ENCODE assay signal across 16 cellular contexts in genomic region chr2:208269091-208269490, GRCh38. TPM values are rescaled to one million over a fixed set of nuclear protein-coding genes. Genes with fewer than 3 reads are reported as not detected.
DNase-seq lines count a peak whose midpoint lies in the region; ATAC-seq and TF ChIP-seq lines count a peak whose summit lies in the region.
"Had no signal": no experiment of that assay in that cellular context is flagged by ENCODE, and none has a peak within 500 bp of the region (broad histone marks: within the 10 kb centered on the region; RNA-seq: fewer than 3 reads in every experiment).

No MANE protein-coding gene starts in this region.

- no peaks in the 10 kb centered on the region for H3K9me3 Mint-ChIP-seq in activated naive CD8-positive, alpha-beta T cell treated with anti-CD3 and anti-CD28 coated beads, Interleukin-2, amount 50 U/mL, for 24 hours
- no peaks in the 10 kb centered on the region for H3K9me3 Mint-ChIP-seq in activated naive CD8-positive, alpha-beta T cell treated with anti-CD3 and anti-CD28 coated beads for 36 hours
- H3K9me3 Mint-ChIP-seq: immature natural killer cell had no signal

- peaks cover 15% of the 10 kb centered on the region for H3K36me3 Mint-ChIP-seq in activated naive CD8-positive, alpha-beta T cell treated with anti-CD3 and anti-CD28 coated beads, Interleukin-2, amount 50 U/mL, for 24 hours (ENCODE audit: low read depth)
- H3K36me3 Mint-ChIP-seq in activated naive CD8-positive, alpha-beta T cell treated with anti-CD3 and anti-CD28 coated beads for 36 hours: peaks cover 12% of the 10 kb centered on the region

- H3K9me3 ChIP-seq in smooth muscle cell (replicated peaks; ENCODE audit: low read depth): no peaks in the 10 kb centered on the region
- H3K9me3 ChIP-seq: vagina had no signal

- H3K27me3 ChIP-seq in brain microvascular endothelial cell (replicated peaks) (no peaks in the 10 kb centered on the region), smooth muscle cell (ENCODE audit: low read depth) (no peaks in the 10 kb centered on the region)
- H3K27me3 ChIP-seq: vagina had no signal

- H3K27ac Mint-ChIP-seq in activated naive CD8-positive, alpha-beta T cell treated with anti-CD3 and anti-CD28 coated beads, Interleukin-2, amount 50 U/mL, for 24 hours: peak overlapping the region; percentile 39
- H3K27ac Mint-ChIP-seq in activated naive CD8-positive, alpha-beta T cell treated with anti-CD3 and anti-CD28 coated beads for 36 hours: no peak overlapping the region

- H3K4me1 Mint-ChIP-seq in activated naive CD8-positive, alpha-beta T cell treated with anti-CD3 and anti-CD28 coated beads, Interleukin-2, amount 50 U/mL, for 24 hours: peaks cover 39% of the 10 kb centered on the region
- H3K4me1 Mint-ChIP-seq in activated naive CD8-positive, alpha-beta T cell treated with anti-CD3 and anti-CD28 coated beads for 36 hours: peaks cover 29% of the 10 kb centered on the region

- no peak for ATAC-seq in activated naive CD8-positive, alpha-beta T cell treated with anti-CD3 and anti-CD28 coated beads, Interleukin-2, amount 50 U/mL, for 24 hours
- ATAC-seq in GM21717 (IDR thresholded peaks at IDR 0.05; ENCODE audit: unreplicated experiment): no peak

- no peak overlapping the region for H3K4me2 ChIP-seq in smooth muscle cell

- no peaks in the 10 kb centered on the region for H3F3A ChIP-seq in smooth muscle cell (ENCODE audit: low read depth)

- in situ Hi-C loops in brain microvascular endothelial cell (cut with HindIII; ENCODE audit: low pct_ligation_motif_present, low sequenced_read_pairs): no loop called here

- H3K27ac ChIP-seq in brain microvascular endothelial cell: no peak overlapping the region
- H3K27ac ChIP-seq in smooth muscle cell (ENCODE audit: low read depth): no peak overlapping the region
- H3K27ac ChIP-seq: HL-60, RWPE1, vagina had no signal

- peaks cover 48% of the 10 kb centered on the region for H4K20me1 ChIP-seq in smooth muscle cell (ENCODE audit: low read depth)

- H3K27me3 Mint-ChIP-seq in activated naive CD8-positive, alpha-beta T cell treated with anti-CD3 and anti-CD28 coated beads, Interleukin-2, amount 50 U/mL, for 24 hours: no peaks in the 10 kb centered on the region
- H3K27me3 Mint-ChIP-seq in activated naive CD8-positive, alpha-beta T cell treated with anti-CD3 and anti-CD28 coated beads for 36 hours: no peaks in the 10 kb centered on the region

- peaks cover 6% of the 10 kb centered on the region for H3K36me3 ChIP-seq in brain microvascular endothelial cell (replicated peaks)
- no peaks in the 10 kb centered on the region for H3K36me3 ChIP-seq in smooth muscle cell (ENCODE audit: low read depth)

- no peak overlapping the region for H2AFZ ChIP-seq in smooth muscle cell (ENCODE audit: low read depth)

- peak; percentile 44 for TF ChIP-seq CTCF in brain microvascular endothelial cell (IDR thresholded peaks at IDR 0.05; ENCODE audit: low read depth, low read length, missing control alignments)
- TF ChIP-seq CTCF in smooth muscle cell (IDR thresholded peaks at IDR 0.05; ENCODE audit: borderline replicate concordance, insufficient read depth, poor library complexity, severe bottlenecking): peak; percentile 12

- H3K4me1 ChIP-seq in smooth muscle cell (ENCODE audit: low read depth): peaks cover 19% of the 10 kb centered on the region

- WGBS in smooth muscle cell (ENCODE audit: low lambda C conversion rate): 94% methylated on average over 2 of the region's 2 CpGs

- no peak overlapping the region for H3K4me3 ChIP-seq in Jurkat, Clone E6-1 (ENCODE audit: low read length)
- H3K4me3 ChIP-seq in brain microvascular endothelial cell (ENCODE audit: low read depth, low read length) (no peak overlapping the region), smooth muscle cell (no peak overlapping the region)
- H3K4me3 ChIP-seq: vagina had no signal

- DNase-seq in activated naive CD8-positive, alpha-beta T cell treated with anti-CD3 and anti-CD28 coated beads, Interleukin-2, amount 50 U/mL, for 24 hours: no peak
- DNase-seq in activated naive CD8-positive, alpha-beta T cell treated with anti-CD3 and anti-CD28 coated beads for 36 hours: no peak
- DNase-seq in Jurkat, Clone E6-1 (ENCODE audit: low read depth, low spot score): peak; percentile 31
- DNase-seq in brain microvascular endothelial cell: no peak
- DNase-seq in smooth muscle cell (lab: John Stamatoyannopoulos, UW; ENCODE audit: unreplicated experiment): no peak
- DNase-seq in NCI-H1930 (lab: John Stamatoyannopoulos, UW): no peak
- no peak for DNase-seq in NCI-H2196 (lab: John Stamatoyannopoulos, UW; ENCODE audit: unreplicated experiment)
- DNase-seq: activated T-cell treated with anti-CD3 and anti-CD28 coated beads for 4 hours, NCI-H1048, NCI-H524, posterior cingulate gyrus had no signal

- peaks cover 39% of the 10 kb centered on the region for H3K79me2 ChIP-seq in smooth muscle cell (ENCODE audit: low read depth)

- H3K4me3 Mint-ChIP-seq in activated naive CD8-positive, alpha-beta T cell treated with anti-CD3 and anti-CD28 coated beads, Interleukin-2, amount 50 U/mL, for 24 hours: no peak overlapping the region
- no peak overlapping the region for H3K4me3 Mint-ChIP-seq in activated naive CD8-positive, alpha-beta T cell treated with anti-CD3 and anti-CD28 coated beads for 36 hours

- H3K9ac ChIP-seq in smooth muscle cell (ENCODE audit: low read depth): no peak overlapping the region

RNA-seq across cellular contexts. Expression of gene PIKFYVE, which starts 3.0 kb away (rescaled TPM):
- total RNA-seq in activated naive CD8-positive, alpha-beta T cell treated with anti-CD3 and anti-CD28 coated beads for 36 hours: 10 to 100 TPM; 13.5 to 13.6 TPM
- 29.8 TPM for polyA plus RNA-seq in Jurkat, Clone E6-1 (2012; ENCODE audit: insufficient read depth, insufficient read length)
- 29.5 and 32.5 TPM in 2 replicates for total RNA-seq in smooth muscle cell
- polyA plus RNA-seq in smooth muscle cell: 4.9 and 5.2 TPM in 2 replicates

RNA-seq across cellular contexts. Expression of gene IDH1, which starts 14.2 kb away (rescaled TPM):
- total RNA-seq in activated naive CD8-positive, alpha-beta T cell treated with anti-CD3 and anti-CD28 coated beads for 36 hours: 10 to 100 TPM; 14.3 to 18.3 TPM
- polyA plus RNA-seq in Jurkat, Clone E6-1 (2012; ENCODE audit: insufficient read depth, insufficient read length): 29.0 TPM
- 98.6 and 143 TPM in 2 replicates for total RNA-seq in smooth muscle cell
- 76.0 and 97.2 TPM in 2 replicates for polyA plus RNA-seq in smooth muscle cell
